In genomic region chr19:3984908-3985642, GRCh38 we compare ENCODE assay signal across 1 cellular context.
TF ChIP-seq lines count a peak whose summit lies in the region.

Gene EEF2, minus strand, starts transcription at chr19:3985463. Its CDS starts 83 bp downstream, at chr19:3985380.

TF ChIP-seq in SK-N-SH, 30 proteins besides CTCF, POLR2A, EP300 and RAD21 (continued from another document):
- TF ChIP-seq, protein P1, sequence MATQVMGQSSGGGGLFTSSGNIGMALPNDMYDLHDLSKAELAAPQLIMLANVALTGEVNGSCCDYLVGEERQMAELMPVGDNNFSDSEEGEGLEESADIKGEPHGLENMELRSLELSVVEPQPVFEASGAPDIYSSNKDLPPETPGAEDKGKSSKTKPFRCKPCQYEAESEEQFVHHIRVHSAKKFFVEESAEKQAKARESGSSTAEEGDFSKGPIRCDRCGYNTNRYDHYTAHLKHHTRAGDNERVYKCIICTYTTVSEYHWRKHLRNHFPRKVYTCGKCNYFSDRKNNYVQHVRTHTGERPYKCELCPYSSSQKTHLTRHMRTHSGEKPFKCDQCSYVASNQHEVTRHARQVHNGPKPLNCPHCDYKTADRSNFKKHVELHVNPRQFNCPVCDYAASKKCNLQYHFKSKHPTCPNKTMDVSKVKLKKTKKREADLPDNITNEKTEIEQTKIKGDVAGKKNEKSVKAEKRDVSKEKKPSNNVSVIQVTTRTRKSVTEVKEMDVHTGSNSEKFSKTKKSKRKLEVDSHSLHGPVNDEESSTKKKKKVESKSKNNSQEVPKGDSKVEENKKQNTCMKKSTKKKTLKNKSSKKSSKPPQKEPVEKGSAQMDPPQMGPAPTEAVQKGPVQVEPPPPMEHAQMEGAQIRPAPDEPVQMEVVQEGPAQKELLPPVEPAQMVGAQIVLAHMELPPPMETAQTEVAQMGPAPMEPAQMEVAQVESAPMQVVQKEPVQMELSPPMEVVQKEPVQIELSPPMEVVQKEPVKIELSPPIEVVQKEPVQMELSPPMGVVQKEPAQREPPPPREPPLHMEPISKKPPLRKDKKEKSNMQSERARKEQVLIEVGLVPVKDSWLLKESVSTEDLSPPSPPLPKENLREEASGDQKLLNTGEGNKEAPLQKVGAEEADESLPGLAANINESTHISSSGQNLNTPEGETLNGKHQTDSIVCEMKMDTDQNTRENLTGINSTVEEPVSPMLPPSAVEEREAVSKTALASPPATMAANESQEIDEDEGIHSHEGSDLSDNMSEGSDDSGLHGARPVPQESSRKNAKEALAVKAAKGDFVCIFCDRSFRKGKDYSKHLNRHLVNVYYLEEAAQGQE (IDR thresholded peaks at IDR 0.05; ENCODE audit: low read depth, low read length), result peak; percentile 83
- TF ChIP-seq TCF12 (IDR thresholded peaks at IDR 0.05) (no peak), GATA2 (CRISPR knock-in tag; IDR thresholded peaks at IDR 0.05) (no peak), GABPA (IDR thresholded peaks at IDR 0.05; ENCODE audit: low read depth) (peak; percentile 46), FOSL2 (IDR thresholded peaks at IDR 0.05; ENCODE audit: borderline replicate concordance, low read depth) (no peak), ZBTB33 (IDR thresholded peaks at IDR 0.05; ENCODE audit: borderline replicate concordance, low read depth) (no peak), TEAD4 (IDR thresholded peaks at IDR 0.05; ENCODE audit: borderline replicate concordance, insufficient read depth) (0 out of 2 replicates have a peak, but pooled peaks have one; percentile 35), CHD2 (IDR thresholded peaks at IDR 0.05; ENCODE audit: low read length, partially characterized antibody) (peak; percentile 58), SIN3A (IDR thresholded peaks at IDR 0.05; ENCODE audit: borderline replicate concordance, low read depth, low read length) (peak; percentile 70; the same call in 1 of the 2 replicates), POLR2AphosphoS5 (IDR thresholded peaks at IDR 0.05; ENCODE audit: low read depth, low read length) (peak; percentile 100), MXI1 (IDR thresholded peaks at IDR 0.05; ENCODE audit: low read depth, low read length) (peak; percentile 84), YY1 (IDR thresholded peaks at IDR 0.05; ENCODE audit: low read depth) (peak; percentile 92), RXRA (IDR thresholded peaks at IDR 0.05; ENCODE audit: borderline replicate concordance, low read depth) (no peak), MEF2A (IDR thresholded peaks at IDR 0.05; ENCODE audit: borderline replicate concordance, low read depth) (no peak), USF2 (IDR thresholded peaks at IDR 0.05; ENCODE audit: borderline replicate concordance, low read depth, low read length) (peak; percentile 85), FOXM1 (IDR thresholded peaks at IDR 0.05; ENCODE audit: low read depth) (no peak), FOXJ3 (CRISPR knock-in tag; IDR thresholded peaks at IDR 0.05) (no peak), TAF1 (IDR thresholded peaks at IDR 0.05; ENCODE audit: borderline replicate concordance, low read depth, low read length) (peak; percentile 100), EZH2phosphoT487 (IDR thresholded peaks at IDR 0.05; ENCODE audit: borderline replicate concordance, low read depth) (no peak), SMC3 (IDR thresholded peaks at IDR 0.05; ENCODE audit: low read depth, low read length) (no peak), ELF1 (IDR thresholded peaks at IDR 0.05) (peak; percentile 56; the same call in 1 of the 2 replicates)
- TF ChIP-seq, protein P2, sequence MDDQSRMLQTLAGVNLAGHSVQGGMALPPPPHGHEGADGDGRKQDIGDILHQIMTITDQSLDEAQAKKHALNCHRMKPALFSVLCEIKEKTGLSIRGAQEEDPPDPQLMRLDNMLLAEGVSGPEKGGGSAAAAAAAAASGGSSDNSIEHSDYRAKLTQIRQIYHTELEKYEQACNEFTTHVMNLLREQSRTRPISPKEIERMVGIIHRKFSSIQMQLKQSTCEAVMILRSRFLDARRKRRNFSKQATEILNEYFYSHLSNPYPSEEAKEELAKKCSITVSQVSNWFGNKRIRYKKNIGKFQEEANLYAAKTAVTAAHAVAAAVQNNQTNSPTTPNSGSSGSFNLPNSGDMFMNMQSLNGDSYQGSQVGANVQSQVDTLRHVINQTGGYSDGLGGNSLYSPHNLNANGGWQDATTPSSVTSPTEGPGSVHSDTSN (IDR thresholded peaks at IDR 0.05), result no peak
